9 cellular contexts compared by ENCODE assay signal in the genomic region with DNA sequence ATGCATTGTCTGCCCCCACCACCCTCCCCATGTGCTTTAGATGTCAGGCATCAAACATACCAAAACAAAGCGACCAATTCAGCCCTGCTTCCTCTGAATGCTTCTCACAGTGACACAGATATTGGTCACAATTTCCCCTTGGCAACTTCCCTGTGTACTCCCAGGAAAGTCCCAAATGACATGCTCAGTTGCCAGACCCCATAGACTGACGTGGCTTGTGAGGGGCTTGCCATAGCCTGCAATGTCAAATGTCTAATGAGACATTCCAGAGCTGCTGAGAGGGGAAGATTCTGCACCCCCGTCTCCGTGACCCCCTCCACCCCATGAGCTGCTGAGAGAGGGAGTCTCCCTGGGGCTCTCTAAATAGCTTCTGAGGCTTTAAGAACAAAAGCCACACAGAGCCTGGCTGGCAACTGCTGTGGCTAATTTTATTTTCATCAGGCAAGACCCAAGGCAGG. TPM values are rescaled to one million over a fixed set of nuclear protein-coding genes. Genes with fewer than 3 reads are reported as not detected.
DNase-seq lines count a peak whose midpoint lies in the region; ATAC-seq and TF ChIP-seq lines count a peak whose summit lies in the region.
"Had no signal": no experiment of that assay in that cellular context is flagged by ENCODE, and none has a peak within 500 bp of the region (broad histone marks: within the 10 kb centered on the region; RNA-seq: fewer than 3 reads in every experiment).

No MANE protein-coding gene starts in this region.

- TF ChIP-seq CTCF in endothelial cell (IDR thresholded peaks at IDR 0.05; ENCODE audit: unreplicated experiment) = no peak
- TF ChIP-seq CTCF in BE2C (IDR thresholded peaks at IDR 0.05; ENCODE audit: low read depth, low read length) = no peak
- TF ChIP-seq CTCF in smooth muscle cell (IDR thresholded peaks at IDR 0.05; ENCODE audit: borderline replicate concordance, insufficient read depth, poor library complexity, severe bottlenecking) = no peak

- peaks cover 4% of the 10 kb centered on the region for H3K27me3 Mint-ChIP-seq in endothelial cell (ENCODE audit: unreplicated experiment)

- H3K9me3 Mint-ChIP-seq in endothelial cell (ENCODE audit: unreplicated experiment) = no peaks in the 10 kb centered on the region

- no peak overlapping the region for H3K27ac ChIP-seq in smooth muscle cell (ENCODE audit: low read depth)

- peak; percentile 48 for ATAC-seq in GM19043 (IDR thresholded peaks at IDR 0.05; ENCODE audit: low read depth, unreplicated experiment)
- peak; percentile 62 for ATAC-seq in HG03439 (IDR thresholded peaks at IDR 0.05; ENCODE audit: unreplicated experiment)
- ATAC-seq in GM21515 (IDR thresholded peaks at IDR 0.05; ENCODE audit: unreplicated experiment) = no peak

- H3K9me3 ChIP-seq in BE2C (no peaks in the 10 kb centered on the region), smooth muscle cell (replicated peaks; ENCODE audit: low read depth) (no peaks in the 10 kb centered on the region)

- no peak overlapping the region for H3K4me2 ChIP-seq in smooth muscle cell

- H3K36me3 ChIP-seq in BE2C = no peaks in the 10 kb centered on the region
- no peaks in the 10 kb centered on the region for H3K36me3 ChIP-seq in smooth muscle cell (ENCODE audit: low read depth)

- intact Hi-C loops in posterior cingulate gyrus (cut with DNase I) = loop anchor here (5.0 to 10.0 kb wide), 2 partner anchors 47 to 111 kb away; partner anchors contain the start of genes MOB4 and RFTN2

- H3K4me3 Mint-ChIP-seq in endothelial cell (ENCODE audit: unreplicated experiment) = no peak overlapping the region
- H3K4me3 Mint-ChIP-seq: T-helper 1 cell treated with Interleukin-12 subunit alpha and Interleukin-12 subunit beta and Interleukin-4 antibody, amounts not matched to agents 30 μg/mL and 1 μg/mL, for 36 hours had no signal

- H4K20me1 ChIP-seq in smooth muscle cell (ENCODE audit: low read depth) = no peaks in the 10 kb centered on the region

- DNase-seq in endothelial cell (ENCODE audit: low spot score) (no peak), posterior cingulate gyrus (peak in 7 of 10 donors; percentile 22 to 87 (median 29)), BE2C (no peak), smooth muscle cell (lab: John Stamatoyannopoulos, UW; ENCODE audit: unreplicated experiment) (no peak), NCI-H1105 (lab: John Stamatoyannopoulos, UW) (no peak)

- peak overlapping the region; percentile 33 for H3K27ac Mint-ChIP-seq in endothelial cell (ENCODE audit: unreplicated experiment)
- H3K27ac Mint-ChIP-seq: T-helper 1 cell treated with Interleukin-12 subunit alpha and Interleukin-12 subunit beta and Interleukin-4 antibody, amounts not matched to agents 30 μg/mL and 1 μg/mL, for 36 hours had no signal

- H2AFZ ChIP-seq in smooth muscle cell (ENCODE audit: low read depth) = no peak overlapping the region

- WGBS in smooth muscle cell (ENCODE audit: low lambda C conversion rate) = 41% methylated on average over 4 of the region's 4 CpGs

- no peaks in the 10 kb centered on the region for H3F3A ChIP-seq in smooth muscle cell (ENCODE audit: low read depth)

- peaks cover 32% of the 10 kb centered on the region for H3K36me3 Mint-ChIP-seq in endothelial cell (ENCODE audit: low read depth, unreplicated experiment)

- H3K9ac ChIP-seq in smooth muscle cell (ENCODE audit: low read depth) = no peak overlapping the region

- H3K4me1 ChIP-seq in BE2C (no peaks in the 10 kb centered on the region), smooth muscle cell (ENCODE audit: low read depth) (peaks cover 8% of the 10 kb centered on the region)

- H3K27me3 ChIP-seq in BE2C (no peaks in the 10 kb centered on the region; the same call in 1 of the 2 replicates), smooth muscle cell (ENCODE audit: low read depth) (no peaks in the 10 kb centered on the region)

- H3K4me1 Mint-ChIP-seq in endothelial cell (ENCODE audit: unreplicated experiment) = peaks cover 20% of the 10 kb centered on the region

- H3K79me2 ChIP-seq in smooth muscle cell (ENCODE audit: low read depth) = no peaks in the 10 kb centered on the region

- no peak overlapping the region for H3K4me3 ChIP-seq in BE2C (ENCODE audit: low read depth, low read length)
- H3K4me3 ChIP-seq in smooth muscle cell = no peak overlapping the region

RNA-seq across cellular contexts. Expression of gene RFTN2, which starts 47.3 kb away (rescaled TPM):
- total RNA-seq in endothelial cell (ENCODE audit: unreplicated experiment) (27.2 TPM), smooth muscle cell (15.9 and 29.2 TPM in 2 replicates)
- 0.29 TPM for polyA plus RNA-seq in BE2C (2012; ENCODE audit: insufficient read depth, insufficient read length, low read depth)
- polyA plus RNA-seq in smooth muscle cell = 4.6 and 9.5 TPM in 2 replicates

Comparison
In these comparisons a context has a peak if more than half of its experiments do, and no peak if none do; other contexts are left out.
1. DNase-seq: peak in posterior cingulate gyrus (7 of 10); none in endothelial cell (single experiment), BE2C (single experiment), smooth muscle cell (single experiment) and NCI-H1105 (single experiment).